ENCODE assay signal across 20 cellular contexts in the genomic region with DNA sequence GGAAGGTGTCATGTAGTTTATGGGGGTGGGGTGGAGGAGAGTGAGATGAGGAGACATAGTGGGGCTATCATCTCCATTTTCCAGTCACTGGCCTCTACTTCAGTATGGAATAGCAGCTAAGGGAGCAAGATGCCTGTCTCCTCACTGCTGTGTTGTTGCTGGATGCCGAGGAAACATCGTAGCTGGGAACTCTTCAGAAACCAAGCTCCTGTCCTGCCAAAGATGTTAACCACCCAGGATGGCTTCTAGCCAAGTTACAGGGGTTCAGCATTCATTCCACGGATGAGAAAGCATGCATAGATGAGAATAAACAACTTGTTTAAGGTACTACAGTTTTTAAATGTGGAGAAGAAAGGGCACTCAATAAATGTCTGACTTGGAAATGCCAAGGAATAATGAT.
"Had no signal": no experiment of that assay in that cellular context is flagged by ENCODE, and none has a peak within 500 bp of the region (broad histone marks: within the 10 kb centered on the region; RNA-seq: fewer than 3 reads in every experiment).

No MANE protein-coding gene starts in this region.

- H3K36me3 Mint-ChIP-seq: naive thymus-derived CD4-positive, alpha-beta T cell; stimulated activated effector memory CD8-positive, alpha-beta T cell treated with anti-CD3 and anti-CD28 coated beads, Interleukin-12 subunit alpha, Interleukin-12 subunit beta, amount 100 ng/mL, for 72 hours had no signal

- H3K4me1 Mint-ChIP-seq: naive thymus-derived CD4-positive, alpha-beta T cell; stimulated activated effector memory CD8-positive, alpha-beta T cell treated with anti-CD3 and anti-CD28 coated beads, Interleukin-12 subunit alpha, Interleukin-12 subunit beta, amount 100 ng/mL, for 72 hours had no signal

- DNase-seq: dorsolateral prefrontal cortex; effector CD8-positive, alpha-beta T cell; gastrocnemius medialis; heart right ventricle; hypothalamus; naive thymus-derived CD4-positive, alpha-beta T cell; nephron progenitor cell; retina; right lobe of liver; stimulated activated CD4-positive, alpha-beta T cell treated with anti-CD3 and anti-CD28 coated beads, Interleukin-4, amount 100 ng/mL, for 1 hour; stimulated activated CD8-positive, alpha-beta memory T cell treated with anti-CD3 and anti-CD28 coated beads, Interleukin-4, amount 100 ng/mL, for 48 hours; stimulated activated naive CD8-positive, alpha-beta T cell treated with anti-CD3 and anti-CD28 coated beads, Interleukin-15, Interleukin-2, amounts not matched to agents 100 U/mL and 50 U/mL, for 24 hours; tibial artery; upper lobe of left lung; uterus had no signal

- H3K27ac Mint-ChIP-seq: naive thymus-derived CD4-positive, alpha-beta T cell; nephron progenitor cell; stimulated activated effector memory CD8-positive, alpha-beta T cell treated with anti-CD3 and anti-CD28 coated beads, Interleukin-12 subunit alpha, Interleukin-12 subunit beta, amount 100 ng/mL, for 72 hours had no signal

- H3K4me1 ChIP-seq: gastrocnemius medialis, heart right ventricle, parathyroid adenoma, prostate gland, suprapubic skin, tibial artery, upper lobe of left lung, uterus had no signal

- H3K27me3 ChIP-seq: dorsolateral prefrontal cortex, gastrocnemius medialis, right lobe of liver, suprapubic skin, tibial artery, upper lobe of left lung, uterus had no signal

- ATAC-seq: gastrocnemius medialis; heart right ventricle; left lobe of liver; naive thymus-derived CD4-positive, alpha-beta T cell; right lobe of liver; stimulated activated effector memory CD8-positive, alpha-beta T cell treated with anti-CD3 and anti-CD28 coated beads, Interleukin-12 subunit alpha, Interleukin-12 subunit beta, amount 100 ng/mL, for 72 hours; stimulated activated naive CD8-positive, alpha-beta T cell treated with anti-CD3 and anti-CD28 coated beads, Interleukin-15, Interleukin-2, amounts not matched to agents 100 U/mL and 50 U/mL, for 24 hours had no signal

- H3K9me3 Mint-ChIP-seq: nephron progenitor cell had no signal

- H3K9me3 ChIP-seq: gastrocnemius medialis, prostate gland, right lobe of liver, suprapubic skin, tibial artery, upper lobe of left lung, uterus had no signal

- H3K4me3 ChIP-seq: dorsolateral prefrontal cortex, gastrocnemius medialis, heart right ventricle, prostate gland, right lobe of liver, suprapubic skin, tibial artery, upper lobe of left lung, uterus had no signal

- H3K27ac ChIP-seq: dorsolateral prefrontal cortex, gastrocnemius medialis, heart right ventricle, parathyroid adenoma, prostate gland, right lobe of liver, suprapubic skin, tibial artery, upper lobe of left lung, uterus had no signal

- H3K4me3 Mint-ChIP-seq: naive thymus-derived CD4-positive, alpha-beta T cell; nephron progenitor cell; stimulated activated effector memory CD8-positive, alpha-beta T cell treated with anti-CD3 and anti-CD28 coated beads, Interleukin-12 subunit alpha, Interleukin-12 subunit beta, amount 100 ng/mL, for 72 hours had no signal

- H3K36me3 ChIP-seq: gastrocnemius medialis, heart right ventricle, prostate gland, right lobe of liver, suprapubic skin, tibial artery, upper lobe of left lung, uterus had no signal
